In genomic region chr4:122480655-122481487, GRCh38 we compare ENCODE assay signal across 1 cellular context.
TF ChIP-seq lines count a peak whose summit lies in the region.

No MANE protein-coding gene starts in this region.

TF ChIP-seq in K562, 482 proteins besides CTCF, POLR2A, EP300 and RAD21 (continues in another document):
- TF ChIP-seq GTF3C2 (IDR thresholded peaks at IDR 0.05; ENCODE audit: borderline replicate concordance, extremely low read depth, insufficient read length) (no peak), PKNOX1 (IDR thresholded peaks at IDR 0.05) (peak; percentile 95), ZNF699 (CRISPR knock-in tag; IDR thresholded peaks at IDR 0.05; ENCODE audit: insufficient replicate concordance) (no peak), ZNF24 (IDR thresholded peaks at IDR 0.05) (no peak), CHAMP1 (IDR thresholded peaks at IDR 0.05) (no peak), BRF2 (IDR thresholded peaks at IDR 0.05; ENCODE audit: borderline replicate concordance, insufficient read depth, insufficient read length) (no peak), SPI1 (IDR thresholded peaks at IDR 0.05; ENCODE audit: borderline replicate concordance, low read depth, low read length) (peak; percentile 66), FOS (IDR thresholded peaks at IDR 0.05; ENCODE audit: extremely low read depth, insufficient read length) (no peak), ZKSCAN1 (IDR thresholded peaks at IDR 0.05; ENCODE audit: low read depth, low read length) (no peak), ZNF586 (CRISPR knock-in tag; conservative IDR thresholded peaks at IDR 0.05) (no peak), ZNF212 (CRISPR knock-in tag; IDR thresholded peaks at IDR 0.05) (no peak), VEZF1 (CRISPR knock-in tag; IDR thresholded peaks at IDR 0.05) (0 out of 2 replicates have a peak, but pooled peaks have one; percentile 1), USF1 (CRISPR knock-in tag; IDR thresholded peaks at IDR 0.05) (no peak), MCM3 (IDR thresholded peaks at IDR 0.05) (no peak), SAP30 (IDR thresholded peaks at IDR 0.05; ENCODE audit: borderline replicate concordance, insufficient read depth, low read depth, low read length, poor library complexity, severe bottlenecking) (no peak), MCM2 (IDR thresholded peaks at IDR 0.05; ENCODE audit: low read depth) (no peak), NFATC3 (IDR thresholded peaks at IDR 0.05) (no peak), NR3C1 (CRISPR knock-in tag; IDR thresholded peaks at IDR 0.05) (no peak), MTA1 (IDR thresholded peaks at IDR 0.05; ENCODE audit: borderline replicate concordance) (no peak; the same call in 1 of the 2 replicates), XRCC3 (IDR thresholded peaks at IDR 0.05) (no peak), AFF1 (IDR thresholded peaks at IDR 0.05; ENCODE audit: low read depth in 1 of 2, partially characterized antibody in 2 of 2) (no peak), NCOR1 (IDR thresholded peaks at IDR 0.05) (no peak), KLF10 (CRISPR knock-in tag; IDR thresholded peaks at IDR 0.05) (no peak), CBX8 (IDR thresholded peaks at IDR 0.05; ENCODE audit: borderline replicate concordance, extremely low read depth, low read depth, low read length, poor library complexity, severe bottlenecking) (no peak), SRSF9 (IDR thresholded peaks at IDR 0.05; ENCODE audit: borderline replicate concordance, low read depth, low read length) (no peak), SMC3 (conservative IDR thresholded peaks at IDR 0.05; ENCODE audit: insufficient read depth, low read depth, low read length) (no peak), SNIP1 (IDR thresholded peaks at IDR 0.05; ENCODE audit: low read depth) (no peak), SNAPC5 (CRISPR knock-in tag; IDR thresholded peaks at IDR 0.05) (no peak), PBX2 (CRISPR knock-in tag; IDR thresholded peaks at IDR 0.05; ENCODE audit: low read depth) (no peak), PBX2 (tag; conservative IDR thresholded peaks at IDR 0.05; ENCODE audit: low read depth) (peak; percentile 95), BDP1 (IDR thresholded peaks at IDR 0.05; ENCODE audit: insufficient read depth, insufficient read length) (no peak), NELFE (IDR thresholded peaks at IDR 0.05; ENCODE audit: insufficient read depth, insufficient read length) (no peak), STAT6 (CRISPR knock-in tag; IDR thresholded peaks at IDR 0.05) (no peak), ZNF696 (CRISPR knock-in tag; conservative IDR thresholded peaks at IDR 0.05) (no peak), RBM39 (optimal IDR thresholded peaks at IDR 0.05; ENCODE audit: low read depth, low read length) (no peak), ZBTB2 (IDR thresholded peaks at IDR 0.05) (no peak), SMARCB1 (IDR thresholded peaks at IDR 0.05; ENCODE audit: insufficient read length, low read depth) (peak; percentile 80), ZNF408 (CRISPR knock-in tag; IDR thresholded peaks at IDR 0.05; ENCODE audit: low read depth) (no peak), RBM22 (IDR thresholded peaks at IDR 0.05; ENCODE audit: low read depth, low read length, poor library complexity, severe bottlenecking) (no peak), BRCA1 (IDR thresholded peaks at IDR 0.05) (no peak), BRCA1 (CRISPR knock-in tag; IDR thresholded peaks at IDR 0.05) (no peak)
